1 cellular context compared by ENCODE assay signal in genomic region chr3:13065727-13066126, GRCh38.
TF ChIP-seq lines count a peak whose summit lies in the region.

No MANE protein-coding gene starts in this region.

TF ChIP-seq in GM12878, 131 proteins besides CTCF, POLR2A, EP300 and RAD21:
- TF ChIP-seq KLF5 (IDR thresholded peaks at IDR 0.05; ENCODE audit: partially characterized antibody): no peak
- no peak for TF ChIP-seq POLR2AphosphoS5 (IDR thresholded peaks at IDR 0.05; ENCODE audit: low read length)
- no peak for TF ChIP-seq NKRF (conservative IDR thresholded peaks at IDR 0.05)
- no peak for TF ChIP-seq ZNF687 (IDR thresholded peaks at IDR 0.05)
- TF ChIP-seq RBBP5 (conservative IDR thresholded peaks at IDR 0.05): no peak
- no peak for TF ChIP-seq ZBED1 (IDR thresholded peaks at IDR 0.05; ENCODE audit: borderline replicate concordance)
- TF ChIP-seq MEF2A (IDR thresholded peaks at IDR 0.05; ENCODE audit: insufficient read depth, low read depth, low read length): no peak
- no peak for TF ChIP-seq BACH1 (IDR thresholded peaks at IDR 0.05; ENCODE audit: borderline replicate concordance)
- TF ChIP-seq PRDM15 (CRISPR knock-in tag; IDR thresholded peaks at IDR 0.05): no peak
- TF ChIP-seq KDM1A (IDR thresholded peaks at IDR 0.05; ENCODE audit: borderline replicate concordance): no peak
- no peak for TF ChIP-seq SUZ12 (IDR thresholded peaks at IDR 0.05; ENCODE audit: unreplicated experiment)
- no peak for TF ChIP-seq CBX3 (IDR thresholded peaks at IDR 0.05; ENCODE audit: borderline replicate concordance, low read depth)
- TF ChIP-seq SKIL (IDR thresholded peaks at IDR 0.05; ENCODE audit: low read depth, poor library complexity, severe bottlenecking): no peak
- TF ChIP-seq MYB (IDR thresholded peaks at IDR 0.05; ENCODE audit: borderline replicate concordance, low read depth, low read length): no peak
TF ChIP-seq in GM12878: peak in this region for 0.
